ENCODE assay signal across 21 cellular contexts in the genomic region with DNA sequence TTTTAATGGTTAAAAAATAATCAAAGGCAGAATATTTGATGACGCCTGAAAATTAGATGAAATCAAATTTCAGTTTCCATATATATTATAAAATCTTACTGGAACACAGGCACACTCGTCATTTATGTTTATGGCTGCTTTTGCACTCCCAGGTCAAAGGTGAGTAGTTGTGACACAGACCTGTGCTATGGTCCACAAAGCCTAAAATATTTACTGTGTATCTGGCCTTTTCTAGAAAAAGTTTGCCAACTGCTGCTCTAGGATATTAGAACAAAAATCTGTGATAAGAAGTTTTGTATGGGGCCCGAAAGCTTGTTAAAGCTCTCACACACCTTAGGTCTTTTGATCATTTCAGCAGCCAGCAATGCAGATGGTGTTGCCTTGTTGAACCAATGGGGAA.
"Had no signal": no experiment of that assay in that cellular context is flagged by ENCODE, and none has a peak within 500 bp of the region (broad histone marks: within the 10 kb centered on the region; RNA-seq: fewer than 3 reads in every experiment).

No MANE protein-coding gene starts in this region.

- H3K27me3 ChIP-seq: heart right ventricle, ovary, right atrium auricular region, spleen, tibial nerve, uterus had no signal

- H3K36me3 ChIP-seq: heart right ventricle, lower lobe of right lung, ovary, right atrium auricular region, spleen, tibial nerve, uterus had no signal

- ATAC-seq: heart right ventricle; left ventricle myocardium superior; lower lobe of right lung; naive thymus-derived CD4-positive, alpha-beta T cell; natural killer cell treated with Interleukin-12 subunit alpha and Interleukin-12 subunit beta and Interleukin-15 and Interleukin-18, amount 100 ng/mL, for 72 hours; sciatic nerve; stimulated activated effector memory CD8-positive, alpha-beta T cell treated with anti-CD3 and anti-CD28 coated beads, Interleukin-12 subunit alpha, Interleukin-12 subunit beta, amount 100 ng/mL, for 72 hours had no signal

- H3K9me3 ChIP-seq: heart right ventricle, lower lobe of right lung, ovary, right atrium auricular region, spleen, tibial nerve, uterus had no signal

- H3K4me1 ChIP-seq: heart right ventricle, lower lobe of right lung, right atrium auricular region, spleen, tibial nerve, uterus had no signal

- DNase-seq: heart right ventricle; hypothalamus; immature natural killer cell; kidney; left ventricle myocardium superior; lower lobe of right lung; mammary epithelial cell; mesendoderm; naive thymus-derived CD4-positive, alpha-beta T cell; ovary; spleen; stimulated activated CD4-positive, alpha-beta T cell treated with anti-CD3 and anti-CD28 coated beads, Interleukin-4, amount 100 ng/mL, for 24 hours; stimulated activated naive CD4-positive, alpha-beta T cell; substantia nigra; uterus had no signal

- H3K4me3 ChIP-seq: heart right ventricle, lower lobe of right lung, ovary, right atrium auricular region, skin epidermis, spleen, tibial nerve, uterus had no signal

- H3K27ac ChIP-seq: heart right ventricle, lower lobe of right lung, ovary, right atrium auricular region, skin epidermis, spleen, tibial nerve, uterus had no signal
